In the genomic region with DNA sequence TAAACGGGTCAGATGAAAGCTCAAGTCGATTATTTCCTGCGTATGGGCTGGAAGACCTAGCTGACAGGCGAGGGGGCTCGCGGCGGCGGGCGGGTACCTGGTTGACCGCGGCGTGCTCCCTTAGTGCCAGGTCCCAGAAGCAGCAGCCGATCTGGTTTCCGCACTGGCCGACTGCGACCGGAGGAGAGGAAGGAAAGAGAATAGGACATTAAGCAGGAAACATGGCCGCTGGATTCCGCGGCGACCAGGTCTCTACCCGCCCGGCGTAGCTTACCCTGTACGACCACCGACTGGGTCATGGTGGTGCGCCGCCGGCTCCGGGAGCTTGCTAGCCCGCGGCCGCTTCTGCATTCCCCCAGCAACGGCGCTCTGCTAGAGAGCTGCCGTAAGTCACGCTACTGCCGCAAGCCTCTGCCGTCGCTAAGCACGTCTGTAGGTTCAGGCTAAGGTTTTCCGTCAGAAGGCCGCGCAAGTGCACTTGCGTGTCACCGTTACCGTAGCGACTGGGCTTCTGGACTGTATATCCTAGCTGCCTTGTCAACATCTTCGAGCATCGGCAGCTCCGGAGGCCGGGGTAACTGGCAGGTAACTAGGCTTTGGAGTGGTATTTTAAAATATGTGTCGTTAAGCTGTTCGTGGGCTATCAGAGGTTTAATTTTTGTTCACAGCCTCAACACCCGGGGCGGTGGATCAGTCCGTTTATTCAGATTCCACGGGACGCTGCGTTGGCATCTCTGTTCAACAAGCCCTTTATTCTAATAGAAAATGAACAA, we compare ENCODE assay signal across 8 cellular contexts. TPM values are rescaled to one million over a fixed set of nuclear protein-coding genes. Genes with fewer than 3 reads are reported as not detected.
DNase-seq lines count a peak whose midpoint lies in the region; ATAC-seq and TF ChIP-seq lines count a peak whose summit lies in the region.

A gene with protein sequence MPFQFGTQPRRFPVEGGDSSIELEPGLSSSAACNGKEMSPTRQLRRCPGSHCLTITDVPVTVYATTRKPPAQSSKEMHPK (plus strand): TSS at position 456 of the 773 bp plus-strand sequence. CDS start 11,693 bp downstream, outside the sequence.
A gene with protein sequence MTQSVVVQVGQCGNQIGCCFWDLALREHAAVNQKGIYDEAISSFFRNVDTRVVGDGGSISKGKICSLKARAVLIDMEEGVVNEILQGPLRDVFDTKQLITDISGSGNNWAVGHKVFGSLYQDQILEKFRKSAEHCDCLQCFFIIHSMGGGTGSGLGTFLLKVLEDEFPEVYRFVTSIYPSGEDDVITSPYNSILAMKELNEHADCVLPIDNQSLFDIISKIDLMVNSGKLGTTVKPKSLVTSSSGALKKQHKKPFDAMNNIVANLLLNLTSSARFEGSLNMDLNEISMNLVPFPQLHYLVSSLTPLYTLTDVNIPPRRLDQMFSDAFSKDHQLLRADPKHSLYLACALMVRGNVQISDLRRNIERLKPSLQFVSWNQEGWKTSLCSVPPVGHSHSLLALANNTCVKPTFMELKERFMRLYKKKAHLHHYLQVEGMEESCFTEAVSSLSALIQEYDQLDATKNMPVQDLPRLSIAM (minus strand): TSS at position 347 of the 773 bp plus-strand sequence. CDS start 48 bp downstream, at position 299.

- peak; percentile 87 for DNase-seq in BJ (ENCODE audit: low read depth)
- peak; percentile 57 for DNase-seq in GM19238 (ENCODE audit: insufficient read length, low spot score)
- DNase-seq in NCI-H510A treated with DMSO at 0.1 percent for 48 hours (lab: John Stamatoyannopoulos, UW): peak; percentile 36
- peak; percentile 88 for DNase-seq in activated CD4-positive, alpha-beta T cell treated with anti-CD3 and anti-CD28 coated beads for 4 hours
- peak; percentile 98 for DNase-seq in dedifferentiated amniotic fluid mesenchymal stem cell (ENCODE audit: extremely low spot score)
- peak; percentile 99 for DNase-seq in left kidney (ENCODE audit: low read depth, low spot score)
- peak; percentile 86 to 88 for DNase-seq in stimulated activated CD4-positive, alpha-beta T cell treated with anti-CD3 and anti-CD28 coated beads, Interleukin-2, amount 100 ng/mL, for 24 hours

- peaks cover 1% of the 10 kb centered on the region; the same call in 1 of the 2 replicates for H3K36me3 ChIP-seq in BJ (ENCODE audit: control insufficient read depth, insufficient read depth, low read length)

- H3K4me3 ChIP-seq in BJ (ENCODE audit: low read depth, low read length): peak within 1 kb of the TSS; percentile 77

- TF ChIP-seq CTCF in BJ (IDR thresholded peaks at IDR 0.05; ENCODE audit: insufficient read depth, low read depth, low read length): peak; percentile 29; the same call in 1 of the 2 replicates

- H3K27me3 ChIP-seq in BJ (ENCODE audit: control insufficient read depth, insufficient read depth, low read length): no peaks in the 10 kb centered on the region

- ATAC-seq in HG03439 (IDR thresholded peaks at IDR 0.05; ENCODE audit: unreplicated experiment): peak; percentile 98

- POLR2A ChIA-PET in BJ (lab: Charles Lee): no interaction called here

- CTCF ChIA-PET in BJ (lab: Yijun Ruan, JAX): interaction anchor here (0.6 to 3.7 kb wide), 13 partner anchors 11 to 284 kb away, joined by 3 to 20 read pairs (median 4); no protein-coding TSS in a partner anchor

RNA-seq across cellular contexts. Expression of the first gene that starts in this region (rescaled TPM):
- 26.8 and 40.7 TPM in 2 replicates for polyA plus RNA-seq in BJ (2011; rRNA removed)
- 5.6 and 5.7 TPM in 2 replicates for polyA minus RNA-seq in BJ (2011; rRNA and poly(A)+ RNA removed)

RNA-seq across cellular contexts. Expression of the second gene that starts in this region (rescaled TPM):
- 16.6 and 36.1 TPM in 2 replicates for polyA plus RNA-seq in BJ (2011; rRNA removed)
- 13.8 and 13.9 TPM in 2 replicates for polyA minus RNA-seq in BJ (2011; rRNA and poly(A)+ RNA removed)

Comparison
In these comparisons a context has a peak if more than half of its experiments do, and no peak if none do; other contexts are left out.
1. Peak in every context shown above with its lines: DNase-seq, ATAC-seq and H3K4me3 ChIP-seq.
2. DNase-seq: peak in every context shown above with its lines; median percentile 99 in left kidney; 98 in dedifferentiated amniotic fluid mesenchymal stem cell; 88 in activated CD4-positive, alpha-beta T cell treated with anti-CD3 and anti-CD28 coated beads for 4 hours; 87 in BJ; 87 in stimulated activated CD4-positive, alpha-beta T cell treated with anti-CD3 and anti-CD28 coated beads, Interleukin-2, amount 100 ng/mL, for 24 hours; 57 in GM19238; 36 in NCI-H510A treated with DMSO at 0.1 percent for 48 hours.